Comparison of ENCODE assay signal across 29 cellular contexts in the genomic region with DNA sequence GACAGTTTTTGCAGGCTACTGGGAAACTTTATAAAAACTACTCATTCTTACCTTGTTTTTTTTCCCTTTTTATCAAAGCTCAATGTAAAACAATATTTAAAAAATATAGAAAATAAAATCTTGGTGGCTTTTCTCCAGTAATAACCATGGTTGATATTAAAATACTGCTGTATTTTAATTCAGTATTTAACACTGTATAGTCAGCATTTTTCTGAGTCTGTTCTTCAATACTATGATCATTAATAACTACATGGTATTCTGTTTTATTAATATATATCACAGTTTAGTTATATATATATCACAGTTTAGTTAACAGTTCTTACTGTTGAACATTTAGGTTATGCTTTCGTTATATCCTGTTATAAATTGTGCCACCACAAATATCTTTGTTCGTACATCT.
"Had no signal": no experiment of that assay in that cellular context is flagged by ENCODE, and none has a peak within 500 bp of the region (broad histone marks: within the 10 kb centered on the region; RNA-seq: fewer than 3 reads in every experiment).

No MANE protein-coding gene starts in this region.

- H3K4me1 ChIP-seq: ascending aorta had no signal

- H3K27ac ChIP-seq: ascending aorta, WERI-Rb-1 had no signal

- H3K4me3 ChIP-seq: ascending aorta, MG63 had no signal

- H3K4me1 Mint-ChIP-seq: activated naive CD4-positive, alpha-beta T cell treated with anti-CD3 and anti-CD28 coated beads, Interleukin-2, amount 50 U/mL, for 24 hours; activated naive CD8-positive, alpha-beta T cell treated with anti-CD3 and anti-CD28 coated beads, Interleukin-2, amount 10 ng/mL, durations not matched to agents 7 days and 5 days had no signal

- ATAC-seq: activated CD8-positive, alpha-beta T cell treated with anti-CD3 and anti-CD28 coated beads, Interleukin-2, amount 10 ng/mL, durations not matched to agents 7 days and 5 days had no signal

- H3K27ac Mint-ChIP-seq: activated CD8-positive, alpha-beta T cell treated with anti-CD3 and anti-CD28 coated beads, Interleukin-2, amount 10 ng/mL, durations not matched to agents 7 days and 5 days; activated naive CD4-positive, alpha-beta T cell treated with anti-CD3 and anti-CD28 coated beads, Interleukin-2, amount 50 U/mL, for 24 hours; activated naive CD8-positive, alpha-beta T cell treated with anti-CD3 and anti-CD28 coated beads, Interleukin-2, amount 10 ng/mL, durations not matched to agents 7 days and 5 days; activated T-cell treated with anti-CD3 and anti-CD28 coated beads, Interleukin-2, amount 50 U/mL, for 24 hours; activated T-helper 2 cell treated with anti-CD3 and anti-CD28 coated beads, Interferon-gamma antibody, Interleukin-2, Interleukin-4, amounts not matched to agents 10 μg/mL and 5 μg/mL and 100 μg/mL, durations not matched to agents 14 hours and 24 hours and 36 hours had no signal

- H3K27me3 ChIP-seq: ascending aorta had no signal

- H3K36me3 ChIP-seq: ascending aorta, MG63, WERI-Rb-1 had no signal

- H3K4me3 Mint-ChIP-seq: activated CD8-positive, alpha-beta T cell treated with anti-CD3 and anti-CD28 coated beads, Interleukin-2, amount 10 ng/mL, durations not matched to agents 7 days and 5 days; activated naive CD4-positive, alpha-beta T cell treated with anti-CD3 and anti-CD28 coated beads, Interleukin-2, amount 50 U/mL, for 24 hours; activated naive CD8-positive, alpha-beta T cell treated with anti-CD3 and anti-CD28 coated beads, Interleukin-2, amount 10 ng/mL, durations not matched to agents 7 days and 5 days; activated T-cell treated with anti-CD3 and anti-CD28 coated beads, Interleukin-2, amount 50 U/mL, for 24 hours had no signal

- H3K36me3 Mint-ChIP-seq: activated naive CD4-positive, alpha-beta T cell treated with anti-CD3 and anti-CD28 coated beads, Interleukin-2, amount 50 U/mL, for 24 hours; activated naive CD8-positive, alpha-beta T cell treated with anti-CD3 and anti-CD28 coated beads, Interleukin-2, amount 10 ng/mL, durations not matched to agents 7 days and 5 days had no signal

- DNase-seq: activated CD4-positive, alpha-beta T cell treated with anti-CD3 and anti-CD28 coated beads for 1 hour; activated CD4-positive, alpha-beta T cell treated with anti-CD3 and anti-CD28 coated beads for 48 hours; activated CD4-positive, alpha-beta T cell treated with anti-CD3 and anti-CD28 coated beads, Interleukin-2, amount 50 U/mL, for 4 hours; activated CD4-positive, CD25-positive, alpha-beta regulatory T cell; activated CD8-positive, alpha-beta T cell treated with anti-CD3 and anti-CD28 coated beads, Interleukin-2, amount 10 ng/mL, durations not matched to agents 7 days and 5 days; activated gamma-delta T cell; activated naive CD4-positive, alpha-beta T cell treated with Interleukin-2 at 50 U/mL for 16 hours; activated naive CD8-positive, alpha-beta T cell treated with anti-CD3 and anti-CD28 coated beads, Interleukin-2, amount 10 ng/mL, durations not matched to agents 7 days and 5 days; activated T-cell treated with anti-CD3 and anti-CD28 coated beads, Interleukin-2, amount 50 U/mL, for 24 hours; amygdala; central memory CD4-positive, alpha-beta T cell; KG1; MG63; NCI-H1048; NCI-H1105 treated with DMSO at 0.1 percent for 48 hours; NCI-H1436; NCI-H1694; NCI-H1930; NCI-H2081 treated with DMSO at 0.1 percent for 48 hours; NCI-H345; NCI-H524 treated with DMSO at 0.1 percent for 48 hours; NK-92 treated with Interleukin-12 subunit alpha and Interleukin-12 subunit beta, amount 100 ng/mL, for 24 hours; Right ventricle myocardium superior; T1000; WERI-Rb-1 had no signal

- H3K27me3 Mint-ChIP-seq: activated naive CD4-positive, alpha-beta T cell treated with anti-CD3 and anti-CD28 coated beads, Interleukin-2, amount 50 U/mL, for 24 hours; activated naive CD8-positive, alpha-beta T cell treated with anti-CD3 and anti-CD28 coated beads, Interleukin-2, amount 10 ng/mL, durations not matched to agents 7 days and 5 days; activated T-cell treated with anti-CD3 and anti-CD28 coated beads, Interleukin-2, amount 50 U/mL, for 24 hours had no signal

- FAIRE-seq: bronchial epithelial cell had no signal

- H3K9me3 ChIP-seq: ascending aorta, MG63 had no signal

- H3K9me3 Mint-ChIP-seq: activated naive CD4-positive, alpha-beta T cell treated with anti-CD3 and anti-CD28 coated beads, Interleukin-2, amount 50 U/mL, for 24 hours; activated naive CD8-positive, alpha-beta T cell treated with anti-CD3 and anti-CD28 coated beads, Interleukin-2, amount 10 ng/mL, durations not matched to agents 7 days and 5 days; activated T-cell treated with anti-CD3 and anti-CD28 coated beads, Interleukin-2, amount 50 U/mL, for 24 hours; activated T-helper 2 cell treated with anti-CD3 and anti-CD28 coated beads, Interferon-gamma antibody, Interleukin-2, Interleukin-4, amounts not matched to agents 10 μg/mL and 5 μg/mL and 100 μg/mL, durations not matched to agents 14 hours and 24 hours and 36 hours had no signal
